28 cellular contexts compared by ENCODE assay signal in the genomic region with DNA sequence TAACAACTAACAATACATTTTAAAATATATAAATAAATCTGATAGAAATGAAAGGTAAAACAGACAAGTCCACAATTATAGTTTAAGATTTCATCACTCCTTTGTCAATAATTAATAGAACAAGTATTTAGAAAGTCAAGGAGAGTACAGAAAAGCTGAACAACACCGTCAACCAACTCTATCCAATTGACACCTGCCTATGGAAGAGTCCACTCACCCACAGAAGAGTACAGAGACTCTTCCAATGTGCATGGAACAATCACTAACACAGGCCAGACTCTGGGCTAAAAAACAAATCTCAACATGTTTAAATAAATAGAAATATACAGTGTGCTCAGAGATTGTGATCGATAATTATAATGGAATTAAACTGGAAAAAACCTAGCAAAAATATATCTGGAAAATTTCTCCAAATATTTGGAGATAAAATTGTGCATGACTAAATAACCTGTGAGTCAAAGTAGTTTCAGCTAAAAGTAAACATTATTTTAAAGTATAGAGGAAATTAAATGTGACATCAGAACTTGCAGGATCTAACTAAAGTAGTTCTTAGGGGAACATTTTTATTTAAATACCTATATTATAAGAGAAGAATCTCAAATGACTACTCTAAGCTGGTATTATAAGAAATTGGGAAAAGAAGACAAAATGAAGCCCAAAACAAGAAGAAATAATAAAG.
"Had no signal": no experiment of that assay in that cellular context is flagged by ENCODE, and none has a peak within 500 bp of the region (broad histone marks: within the 10 kb centered on the region; RNA-seq: fewer than 3 reads in every experiment).

No MANE protein-coding gene starts in this region.

- H3K27me3 ChIP-seq: brain microvascular endothelial cell, cardiac muscle cell, MG63, Peyer's patch had no signal

- ATAC-seq: activated CD8-positive, alpha-beta T cell treated with anti-CD3 and anti-CD28 coated beads for 36 hours; activated T-cell treated with anti-CD3 and anti-CD28 coated beads, Interleukin-2, amount 50 U/mL, for 72 hours; activated T-helper 17 cell treated with anti-CD3 and anti-CD28 coated beads, Interleukin-2, amount 50 U/mL, for 72 hours; Right ventricle myocardium inferior had no signal

- H3K27ac ChIP-seq: brain microvascular endothelial cell, cardiac muscle cell, Peyer's patch had no signal

- H3K36me3 ChIP-seq: brain microvascular endothelial cell, cardiac muscle cell, MG63, Peyer's patch had no signal

- H3K4me1 ChIP-seq: Peyer's patch had no signal

- H3K9me3 ChIP-seq: MG63, Peyer's patch had no signal

- H3K4me3 ChIP-seq: cardiac muscle cell, MG63, Peyer's patch had no signal

- DNase-seq: activated CD4-positive, alpha-beta T cell treated with anti-CD3 and anti-CD28 coated beads, Interleukin-2, amount 10 ng/mL, durations not matched to agents 24 days and 14 days; activated CD4-positive, alpha-beta T cell treated with anti-CD3 and anti-CD28 coated beads, Interleukin-2, amount 50 U/mL, for 4 hours; activated CD8-positive, alpha-beta T cell treated with anti-CD3 and anti-CD28 coated beads for 36 hours; activated effector memory CD4-positive, alpha-beta T cell treated with anti-CD3 and anti-CD28 coated beads, Interleukin-2, amount 50 U/mL, for 16 hours; activated naive CD4-positive, alpha-beta T cell; activated naive CD4-positive, alpha-beta T cell treated with anti-CD3 and anti-CD28 coated beads, Interleukin-2, amount 50 U/mL, for 16 hours; activated naive CD8-positive, alpha-beta T cell treated with anti-CD3 and anti-CD28 coated beads for 36 hours; activated T-cell treated with anti-CD3 and anti-CD28 coated beads, Interleukin-2, amount 50 U/mL, for 1 hour; activated T-cell treated with anti-CD3 and anti-CD28 coated beads, Interleukin-2, amount 50 U/mL, for 72 hours; amniotic stem cell; aorta; brain microvascular endothelial cell; Karpas-422; KBM-7; MG63; MV-4-11; NCI-H1092; NCI-H1436 treated with DMSO at 0.1 percent for 48 hours; NCI-H1694 treated with DMSO at 0.1 percent for 48 hours; NCI-H2029; NCI-H345; NCI-H524 treated with DMSO at 0.1 percent for 48 hours; Peyer's patch; RPMI8226; SIG-M5 had no signal
